Comparison of ENCODE assay signal across 20 cellular contexts in the genomic region with DNA sequence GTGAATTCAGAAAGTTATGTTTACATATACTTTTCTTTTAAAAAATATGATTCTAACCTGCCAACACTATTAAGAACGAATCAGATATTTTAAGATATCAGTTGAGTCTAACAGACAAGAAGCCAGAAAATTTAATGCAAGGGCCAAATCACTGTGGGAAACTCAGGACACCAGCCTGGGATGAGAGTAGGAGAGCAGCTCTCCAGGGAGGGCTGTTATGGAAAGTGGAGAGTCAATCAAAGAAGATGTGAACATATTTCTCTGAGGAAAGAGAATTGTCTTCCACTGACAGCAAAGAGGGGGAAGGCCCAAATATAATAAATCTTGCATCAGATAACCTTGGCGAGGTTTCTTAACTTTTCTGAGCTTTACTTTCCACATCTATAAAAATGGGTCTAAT.
"Had no signal": no experiment of that assay in that cellular context is flagged by ENCODE, and none has a peak within 500 bp of the region (broad histone marks: within the 10 kb centered on the region; RNA-seq: fewer than 3 reads in every experiment).

No MANE protein-coding gene starts in this region.

- H3K36me3 ChIP-seq: breast epithelium, esophagus muscularis mucosa, lower lobe of right lung, stomach, upper lobe of left lung had no signal

- H3K4me1 ChIP-seq: breast epithelium, esophagus muscularis mucosa, lower lobe of right lung, stomach, upper lobe of left lung had no signal

- H3K4me3 Mint-ChIP-seq: activated CD4-positive, alpha-beta memory T cell treated with anti-CD3 and anti-CD28 coated beads, Interleukin-2, amount 10 ng/mL, durations not matched to agents 7 days and 5 days; activated CD8-positive, alpha-beta memory T cell treated with anti-CD3 and anti-CD28 coated beads, Interleukin-2, amount 10 ng/mL, durations not matched to agents 7 days and 5 days; neural crest cell; WTC11 had no signal

- DNase-seq: activated CD4-positive, alpha-beta memory T cell treated with anti-CD3 and anti-CD28 coated beads, Interleukin-2, amount 10 ng/mL, durations not matched to agents 7 days and 5 days; activated CD4-positive, alpha-beta T cell treated with anti-CD3 and anti-CD28 coated beads for 4 hours; activated CD8-positive, alpha-beta memory T cell treated with anti-CD3 and anti-CD28 coated beads, Interleukin-2, amount 10 ng/mL, durations not matched to agents 7 days and 5 days; activated effector memory CD4-positive, alpha-beta T cell treated with Interleukin-2 at 50 U/mL for 16 hours; activated T-cell treated with anti-CD3 and anti-CD28 coated beads, Interleukin-2, amount 50 U/mL, for 1 hour; aorta; cerebellar nuclear complex; effector CD4-positive, alpha-beta T cell; hippocampal formation; left cardiac atrium; lower lobe of right lung; retina; stimulated activated CD4-positive, alpha-beta T cell treated with anti-CD3 and anti-CD28 coated beads, Interleukin-2, amount 100 ng/mL, for 24 hours; stomach; SW 1271; upper lobe of left lung had no signal

- H3K4me3 ChIP-seq: breast epithelium, esophagus muscularis mucosa, lower lobe of right lung, stomach, upper lobe of left lung had no signal

- H3K27me3 Mint-ChIP-seq: activated CD4-positive, alpha-beta memory T cell treated with anti-CD3 and anti-CD28 coated beads, Interleukin-2, amount 10 ng/mL, durations not matched to agents 7 days and 5 days; activated CD8-positive, alpha-beta memory T cell treated with anti-CD3 and anti-CD28 coated beads, Interleukin-2, amount 10 ng/mL, durations not matched to agents 7 days and 5 days had no signal

- H3K36me3 Mint-ChIP-seq: WTC11 had no signal

- ATAC-seq: activated CD8-positive, alpha-beta memory T cell treated with anti-CD3 and anti-CD28 coated beads, Interleukin-2, amount 10 ng/mL, durations not matched to agents 7 days and 5 days; lower lobe of right lung; WTC11 had no signal

- H3K9me3 Mint-ChIP-seq: activated CD4-positive, alpha-beta memory T cell treated with anti-CD3 and anti-CD28 coated beads, Interleukin-2, amount 10 ng/mL, durations not matched to agents 7 days and 5 days; neural crest cell; WTC11 had no signal

- H3K27ac ChIP-seq: lower lobe of right lung, upper lobe of left lung had no signal

- H3K4me1 Mint-ChIP-seq: activated CD4-positive, alpha-beta memory T cell treated with anti-CD3 and anti-CD28 coated beads, Interleukin-2, amount 10 ng/mL, durations not matched to agents 7 days and 5 days; activated CD8-positive, alpha-beta memory T cell treated with anti-CD3 and anti-CD28 coated beads, Interleukin-2, amount 10 ng/mL, durations not matched to agents 7 days and 5 days; neural crest cell; WTC11 had no signal

- H3K27ac Mint-ChIP-seq: activated CD4-positive, alpha-beta memory T cell treated with anti-CD3 and anti-CD28 coated beads, Interleukin-2, amount 10 ng/mL, durations not matched to agents 7 days and 5 days; activated CD8-positive, alpha-beta memory T cell treated with anti-CD3 and anti-CD28 coated beads, Interleukin-2, amount 10 ng/mL, durations not matched to agents 7 days and 5 days; WTC11 had no signal

- H3K27me3 ChIP-seq: breast epithelium, esophagus muscularis mucosa, stomach, upper lobe of left lung had no signal

- H3K9me3 ChIP-seq: breast epithelium, esophagus muscularis mucosa, lower lobe of right lung, stomach, upper lobe of left lung had no signal
